Comparison of ENCODE assay signal across 8 cellular contexts in genomic region chr17:82098169-82098938, GRCh38. TPM values are rescaled to one million over a fixed set of nuclear protein-coding genes. Genes with fewer than 3 reads are reported as not detected.
DNase-seq lines count a peak whose midpoint lies in the region; ATAC-seq lines count a peak whose summit lies in the region.

Gene FASN (minus strand): TSS chr17:82098236. CDS start chr17:82096445, 1,791 bp downstream.

- no peaks in the 10 kb centered on the region for H3K9me3 Mint-ChIP-seq in CD4-positive, alpha-beta memory T cell
- H3K9me3 Mint-ChIP-seq in activated CD4-positive, alpha-beta memory T cell treated with anti-CD3 and anti-CD28 coated beads, Interleukin-2, amount 10 ng/mL, durations not matched to agents 7 days and 5 days, result no peaks in the 10 kb centered on the region

- peaks cover 1% of the 10 kb centered on the region for H3K36me3 ChIP-seq in CD4-positive, alpha-beta memory T cell (ENCODE audit: insufficient read depth, low read length)
- H3K36me3 ChIP-seq in ectodermal cell (ENCODE audit: control insufficient read depth, insufficient read depth, low read length), result peaks cover 15% of the 10 kb centered on the region

- ATAC-seq in GM19452 (IDR thresholded peaks at IDR 0.05; ENCODE audit: unreplicated experiment), result peak; percentile 67

- peaks cover 0 to 20% (median 2%) of the 10 kb centered on the region in 4 donors for H3K4me1 Mint-ChIP-seq in CD4-positive, alpha-beta memory T cell
- H3K4me1 Mint-ChIP-seq in activated CD4-positive, alpha-beta memory T cell treated with anti-CD3 and anti-CD28 coated beads, Interleukin-2, amount 10 ng/mL, durations not matched to agents 7 days and 5 days, result peaks cover 22% of the 10 kb centered on the region

- H3K27ac Mint-ChIP-seq in CD4-positive, alpha-beta memory T cell, result peak within 1 kb of the TSS in 4 of 7 donors; percentile 22 to 86 (median 26)
- H3K27ac Mint-ChIP-seq in activated CD4-positive, alpha-beta memory T cell treated with anti-CD3 and anti-CD28 coated beads, Interleukin-2, amount 10 ng/mL, durations not matched to agents 7 days and 5 days, result peak within 1 kb of the TSS; percentile 71

- peak within 1 kb of the TSS; percentile 23 to 66 for H3K4me3 ChIP-seq in CD4-positive, alpha-beta memory T cell (ENCODE audit: low read length in 2 of 2)
- H3K4me3 ChIP-seq in ectodermal cell (ENCODE audit: insufficient read depth, low read depth, low read length), result peak within 1 kb of the TSS; percentile 91

- peak within 1 kb of the TSS; percentile 35 to 82 (median 68) for H3K4me3 Mint-ChIP-seq in CD4-positive, alpha-beta memory T cell
- peak within 1 kb of the TSS; percentile 74 for H3K4me3 Mint-ChIP-seq in activated CD4-positive, alpha-beta memory T cell treated with anti-CD3 and anti-CD28 coated beads, Interleukin-2, amount 10 ng/mL, durations not matched to agents 7 days and 5 days

- no peaks in the 10 kb centered on the region for H3K27me3 ChIP-seq in CD4-positive, alpha-beta memory T cell (ENCODE audit: insufficient read depth, low read length)
- no peaks in the 10 kb centered on the region for H3K27me3 ChIP-seq in ectodermal cell (ENCODE audit: control insufficient read depth, insufficient read depth, low read length, poor library complexity, severe bottlenecking)

- H3K27ac ChIP-seq in CD4-positive, alpha-beta memory T cell (ENCODE audit: low read depth, low read length), result peak within 1 kb of the TSS; percentile 78
- H3K27ac ChIP-seq in ectodermal cell (ENCODE audit: insufficient read depth, low read depth, low read length, poor library complexity, severe bottlenecking), result peak within 1 kb of the TSS; percentile 98

- no peaks in the 10 kb centered on the region for H3K27me3 Mint-ChIP-seq in CD4-positive, alpha-beta memory T cell
- H3K27me3 Mint-ChIP-seq in activated CD4-positive, alpha-beta memory T cell treated with anti-CD3 and anti-CD28 coated beads, Interleukin-2, amount 10 ng/mL, durations not matched to agents 7 days and 5 days, result no peaks in the 10 kb centered on the region

- 0% methylated on average over 124 of the region's 124 CpGs for WGBS in ectodermal cell, 2 experiments

- POLR2A ChIA-PET in CD4-positive, alpha-beta memory T cell (lab: Charles Lee; ENCODE audit: partially characterized antibody), result interaction anchor here (0.6 to 3.6 kb wide), 18 partner anchors 9 to 181 kb away, joined by 3 to 50 read pairs (median 6); partner anchors contain the start of genes ASPSCR1, CENPX, DCXR and DUS1L
- POLR2A ChIA-PET in activated CD4-positive, alpha-beta memory T cell treated with anti-CD3 and anti-CD28 coated beads, Interleukin-2, amount 10 ng/mL, durations not matched to agents 7 days and 5 days (lab: Charles Lee), result interaction anchor here (0.6 to 3.2 kb wide), 22 partner anchors 8 to 200 kb away, joined by 3 to 15 read pairs (median 4); partner anchors contain the start of genes CENPX, DCXR, LRRC45 and SLC16A3

- peaks cover under 1% of the 10 kb centered on the region in 2 donors for H3K36me3 Mint-ChIP-seq in CD4-positive, alpha-beta memory T cell
- peaks cover 6% of the 10 kb centered on the region for H3K36me3 Mint-ChIP-seq in activated CD4-positive, alpha-beta memory T cell treated with anti-CD3 and anti-CD28 coated beads, Interleukin-2, amount 10 ng/mL, durations not matched to agents 7 days and 5 days (ENCODE audit: low read depth)

- intact Hi-C loops in CD4-positive, alpha-beta memory T cell (cut with micrococcal nuclease), result loop anchor here (1.0 to 5.0 kb wide), 7 partner anchors 28 to 416 kb away; partner anchors contain the start of genes ARL16, CENPX, DCXR and GPS1

- no peaks in the 10 kb centered on the region for H3K9me3 ChIP-seq in CD4-positive, alpha-beta memory T cell (ENCODE audit: control insufficient read depth in 1 of 2, low read length in 2 of 2)
- no peaks in the 10 kb centered on the region for H3K9me3 ChIP-seq in ectodermal cell (ENCODE audit: control insufficient read depth, low read length)

- peak; percentile 88 to 94 (median 91) for DNase-seq in CD4-positive, alpha-beta memory T cell
- DNase-seq in HK-2 (ENCODE audit: unreplicated experiment), result peak; percentile 95
- peak; percentile 80 for DNase-seq in NCI-H82 treated with DMSO at 0.1 percent for 48 hours (lab: John Stamatoyannopoulos, UW; ENCODE audit: unreplicated experiment)
- DNase-seq in activated CD4-positive, alpha-beta memory T cell treated with anti-CD3 and anti-CD28 coated beads, Interleukin-2, amount 10 ng/mL, durations not matched to agents 7 days and 5 days, result peak; percentile 95
- peak; percentile 96 to 97 for DNase-seq in lung microvascular endothelial cell (ENCODE audit: low read depth in 2 of 2)
- peak; percentile 89 to 96 (median 91) for DNase-seq in stimulated activated CD4-positive, alpha-beta T cell treated with anti-CD3 and anti-CD28 coated beads, TNF-alpha, amount 100 ng/mL, for 48 hours (ENCODE audit: low read depth in 3 of 3)

- CTCF ChIA-PET in CD4-positive, alpha-beta memory T cell (lab: Charles Lee; ENCODE audit: partially characterized antibody), result interaction anchor here (1.8 kb wide), 1 partner anchor 29 kb away, joined by 7 read pairs; no protein-coding TSS in a partner anchor
- CTCF ChIA-PET in activated CD4-positive, alpha-beta memory T cell treated with anti-CD3 and anti-CD28 coated beads, Interleukin-2, amount 10 ng/mL, durations not matched to agents 7 days and 5 days (lab: Charles Lee), result interaction anchor here (0.6 to 1.6 kb wide), 8 partner anchors 9 to 88 kb away, joined by 3 to 8 read pairs (median 4); partner anchors contain the start of genes CENPX, DCXR and LRRC45

- H3K4me1 ChIP-seq in CD4-positive, alpha-beta memory T cell (ENCODE audit: insufficient read depth, low read length), result peaks cover 20% of the 10 kb centered on the region
- H3K4me1 ChIP-seq in ectodermal cell (ENCODE audit: control insufficient read depth, insufficient read depth, low read length), result peaks cover 48% of the 10 kb centered on the region

RNA-seq across cellular contexts. Expression of gene FASN, which starts in this region (rescaled TPM):
- 10 to 100 TPM; 26.5 to 27.7 TPM for total RNA-seq in CD4-positive, alpha-beta memory T cell
- 1 to 10 TPM in 1 of 2 donors, under 1 TPM in 1; 0.03 to 3.5 TPM for polyA plus RNA-seq in CD4-positive, alpha-beta memory T cell
- total RNA-seq in activated CD4-positive, alpha-beta memory T cell treated with anti-CD3 and anti-CD28 coated beads, Interleukin-2, amount 10 ng/mL, durations not matched to agents 7 days and 5 days, result 100 to 1,000 TPM; 181 to 191 TPM
- polyA plus RNA-seq in ectodermal cell (2013, experiment 1 of 4), result 234 TPM
- 239 TPM for polyA plus RNA-seq in ectodermal cell (2013, experiment 2 of 4)
- polyA plus RNA-seq in ectodermal cell (2013, experiment 3 of 4), result 169 TPM
- 185 TPM for polyA plus RNA-seq in ectodermal cell (2013, experiment 4 of 4)
- total RNA-seq in lung microvascular endothelial cell, result 35.1 and 43.4 TPM in 2 replicates

Comparison
In these comparisons a context has a peak if more than half of its experiments do, and no peak if none do; other contexts are left out.
1. Peak in every context shown above with its lines: DNase-seq, ATAC-seq, H3K4me3 ChIP-seq and H3K27ac ChIP-seq.